In the genomic region with DNA sequence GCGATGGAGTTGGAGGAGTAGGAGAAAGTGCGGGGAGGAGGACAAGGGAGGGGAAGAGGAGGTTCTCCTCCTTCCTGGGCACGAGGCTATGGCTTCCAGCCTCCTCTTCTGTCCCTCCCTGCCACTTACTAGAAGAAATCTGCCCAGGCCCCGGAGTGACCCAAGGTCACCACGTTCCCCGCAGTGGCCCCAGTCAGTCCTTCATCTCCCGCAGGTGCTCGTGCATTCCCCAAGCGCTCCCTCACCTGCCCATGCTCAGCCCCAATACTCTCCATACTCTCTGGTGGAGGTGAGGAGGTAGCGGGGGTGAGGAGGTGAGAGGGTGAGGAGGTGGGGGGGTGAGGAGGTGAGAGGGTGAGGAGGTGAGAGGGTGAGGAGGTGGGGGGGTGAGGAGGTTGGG, we compare ENCODE assay signal across 18 cellular contexts.
A peak's percentile ranks its signal among the peaks of the same experiment; 100 is the strongest.
DNase-seq lines count a peak whose midpoint lies in the region; ATAC-seq and TF ChIP-seq lines count a peak whose summit lies in the region.
"Had no signal": no experiment of that assay in that cellular context is flagged by ENCODE, and none has a peak within 500 bp of the region (broad histone marks: within the 10 kb centered on the region; RNA-seq: fewer than 3 reads in every experiment).

No MANE protein-coding gene starts in this region.

- TF ChIP-seq CTCF in coronary artery (IDR thresholded peaks at IDR 0.05) (no peak), hepatocyte (IDR thresholded peaks at IDR 0.05; ENCODE audit: poor library complexity) (no peak), OCI-LY7 (conservative IDR thresholded peaks at IDR 0.05; ENCODE audit: low read length) (no peak)

- POLR2A ChIA-PET in OCI-LY7 (lab: Charles Lee), result no interaction called here

- H3K9me2 ChIP-seq in hepatocyte (replicated peaks; ENCODE audit: insufficient read depth), result no peaks in the 10 kb centered on the region
- H3K9me2 ChIP-seq in OCI-LY7 (ENCODE audit: insufficient read depth, low read length), result no peaks in the 10 kb centered on the region

- H2AFZ ChIP-seq in hepatocyte (no peak overlapping the region), OCI-LY7 (ENCODE audit: low read length) (no peak overlapping the region)

- no peaks in the 10 kb centered on the region for H3K36me3 ChIP-seq in hepatocyte (replicated peaks; ENCODE audit: insufficient read depth, low read depth)
- no peaks in the 10 kb centered on the region for H3K36me3 ChIP-seq in OCI-LY7 (ENCODE audit: insufficient read depth, low read length)
- H3K36me3 ChIP-seq: BLaER1 had no signal

- no peak overlapping the region for H3K27ac Mint-ChIP-seq in stimulated activated naive CD8-positive, alpha-beta T cell treated with anti-CD3 and anti-CD28 coated beads, Interleukin-15, amount 100 ng/mL, for 72 hours
- H3K27ac Mint-ChIP-seq: B cell; CD4-positive, CD25-positive, alpha-beta regulatory T cell; CD8-positive, alpha-beta T cell; GM23338 had no signal

- no peaks in the 10 kb centered on the region for H3K4me1 Mint-ChIP-seq in stimulated activated naive CD8-positive, alpha-beta T cell treated with anti-CD3 and anti-CD28 coated beads, Interleukin-15, amount 100 ng/mL, for 72 hours
- H3K4me1 Mint-ChIP-seq: B cell had no signal

- no peak for DNase-seq in stimulated activated naive CD8-positive, alpha-beta T cell treated with anti-CD3 and anti-CD28 coated beads, Interleukin-15, amount 100 ng/mL, for 72 hours
- DNase-seq in stimulated activated naive CD8-positive, alpha-beta T cell treated with anti-CD3 and anti-CD28 coated beads, Interleukin-15, Interleukin-2, amounts not matched to agents 100 U/mL and 50 U/mL, for 24 hours, result no peak
- peak; percentile 38 for DNase-seq in coronary artery (ENCODE audit: low spot score)
- peak; percentile 18 for DNase-seq in hepatocyte (ENCODE audit: low spot score)
- no peak for DNase-seq in inferior parietal cortex (ENCODE audit: extremely low spot score)
- no peak for DNase-seq in AML-193 (lab: John Stamatoyannopoulos, UW)
- no peak for DNase-seq in OCI-LY7 (ENCODE audit: low spot score)
- DNase-seq: CD4-positive, CD25-positive, alpha-beta regulatory T cell; CD8-positive, alpha-beta T cell; DMS 273 treated with DMSO at 0.1 percent for 48 hours; EL; GDM1; HCEC 1CT had no signal

- peaks cover 39% of the 10 kb centered on the region for H3K27me3 Mint-ChIP-seq in stimulated activated naive CD8-positive, alpha-beta T cell treated with anti-CD3 and anti-CD28 coated beads, Interleukin-15, amount 100 ng/mL, for 72 hours

- WGBS in hepatocyte (ENCODE audit: low lambda C conversion rate, missing lambda C conversion rate), result 89% methylated on average over 10 of the region's 10 CpGs

- H4K20me1 ChIP-seq in hepatocyte (ENCODE audit: insufficient read depth, poor library complexity, severe bottlenecking), result no peaks in the 10 kb centered on the region
- no peaks in the 10 kb centered on the region for H4K20me1 ChIP-seq in OCI-LY7 (ENCODE audit: insufficient read depth, low read length)
- H4K20me1 ChIP-seq: BLaER1 had no signal

- H3K4me3 ChIP-seq in coronary artery (no peak overlapping the region), hepatocyte (no peak overlapping the region), OCI-LY7 (ENCODE audit: low read depth, low read length, poor library complexity, severe bottlenecking) (no peak overlapping the region)
- H3K4me3 ChIP-seq: BLaER1, GM12878 had no signal

- CTCF ChIA-PET in OCI-LY7 (lab: Charles Lee; ENCODE audit: unreplicated experiment), result no interaction called here

- H3K4me2 ChIP-seq in hepatocyte (no peak overlapping the region), OCI-LY7 (ENCODE audit: low read length) (no peak overlapping the region)
- H3K4me2 ChIP-seq: BLaER1 had no signal

- H3K4me1 ChIP-seq in hepatocyte (ENCODE audit: insufficient read depth) (no peaks in the 10 kb centered on the region), OCI-LY7 (ENCODE audit: insufficient read depth, low read length, poor library complexity, severe bottlenecking) (no peaks in the 10 kb centered on the region)
- H3K4me1 ChIP-seq: BLaER1 had no signal

- no peak overlapping the region for H3K4me3 Mint-ChIP-seq in stimulated activated naive CD8-positive, alpha-beta T cell treated with anti-CD3 and anti-CD28 coated beads, Interleukin-15, amount 100 ng/mL, for 72 hours
- H3K4me3 Mint-ChIP-seq: B cell; CD4-positive, CD25-positive, alpha-beta regulatory T cell; CD8-positive, alpha-beta T cell; GM23338 had no signal

- no TSS peak for BruUV-seq in OCI-LY7 (replicated peaks; lab: Mats Ljungman, UMichigan)

- no peaks in the 10 kb centered on the region for H3K9me3 ChIP-seq in hepatocyte (ENCODE audit: low read depth)
- no peaks in the 10 kb centered on the region for H3K9me3 ChIP-seq in OCI-LY7 (ENCODE audit: low read length)
- H3K9me3 ChIP-seq: BLaER1 had no signal

- no peaks in the 10 kb centered on the region for H3K79me2 ChIP-seq in hepatocyte
- H3K79me2 ChIP-seq in OCI-LY7 (ENCODE audit: insufficient read depth, low read depth, low read length), result no peaks in the 10 kb centered on the region

- H3K9me3 Mint-ChIP-seq in stimulated activated naive CD8-positive, alpha-beta T cell treated with anti-CD3 and anti-CD28 coated beads, Interleukin-15, amount 100 ng/mL, for 72 hours, result no peaks in the 10 kb centered on the region
- H3K9me3 Mint-ChIP-seq: CD4-positive, CD25-positive, alpha-beta regulatory T cell; CD8-positive, alpha-beta T cell; GM23338 had no signal

- intact Hi-C loops in OCI-LY7 (cut with micrococcal nuclease; ENCODE audit: unreplicated experiment), result no loop called here

- H3K27me3 ChIP-seq in hepatocyte, result peaks cover 11% of the 10 kb centered on the region
- H3K27me3 ChIP-seq: BLaER1 had no signal

- peak; percentile 16 for ATAC-seq in stimulated activated naive CD8-positive, alpha-beta T cell treated with anti-CD3 and anti-CD28 coated beads, Interleukin-15, amount 100 ng/mL, for 72 hours
- ATAC-seq in stimulated activated naive CD8-positive, alpha-beta T cell treated with anti-CD3 and anti-CD28 coated beads, Interleukin-15, Interleukin-2, amounts not matched to agents 100 U/mL and 50 U/mL, for 24 hours, result no peak
- ATAC-seq: CD8-positive, alpha-beta T cell had no signal

- H3K27ac ChIP-seq in coronary artery (no peak overlapping the region), hepatocyte (no peak overlapping the region), OCI-LY7 (ENCODE audit: low read depth, low read length, poor library complexity, severe bottlenecking) (no peak overlapping the region)
- H3K27ac ChIP-seq: BLaER1, C4-2B had no signal

Comparison
In these comparisons a context has a peak if more than half of its experiments do, and no peak if none do; other contexts are left out.
1. DNase-seq: peak in coronary artery (single experiment) and hepatocyte (single experiment); none in stimulated activated naive CD8-positive, alpha-beta T cell treated with anti-CD3 and anti-CD28 coated beads, Interleukin-15, amount 100 ng/mL, for 72 hours (0 of 2), stimulated activated naive CD8-positive, alpha-beta T cell treated with anti-CD3 and anti-CD28 coated beads, Interleukin-15, Interleukin-2, amounts not matched to agents 100 U/mL and 50 U/mL, for 24 hours (single experiment), inferior parietal cortex (single experiment), AML-193 (0 of 2) and OCI-LY7 (single experiment).